In genomic region chr4:119525005-119525749, GRCh38 we compare ENCODE assay signal across 1 cellular context.
TF ChIP-seq lines count a peak whose summit lies in the region.

No MANE protein-coding gene starts in this region.

TF ChIP-seq in HepG2, 621 proteins besides CTCF, POLR2A, EP300 and RAD21 (continued from another document and continues in another):
- TF ChIP-seq BRF2 (CRISPR knock-in tag; IDR thresholded peaks at IDR 0.05) (no peak), RBFOX2 (IDR thresholded peaks at IDR 0.05; ENCODE audit: low read depth, low read length) (no peak), MYNN (CRISPR knock-in tag; IDR thresholded peaks at IDR 0.05; ENCODE audit: low read depth) (no peak), ZBTB39 (CRISPR knock-in tag; IDR thresholded peaks at IDR 0.05) (no peak), HCFC1 (IDR thresholded peaks at IDR 0.05; ENCODE audit: low read depth, low read length) (no peak), ZNF431 (CRISPR knock-in tag; IDR thresholded peaks at IDR 0.05; ENCODE audit: borderline replicate concordance, low read depth) (no peak), ZFY (CRISPR knock-in tag; IDR thresholded peaks at IDR 0.05) (no peak), POLR2G (IDR thresholded peaks at IDR 0.05; ENCODE audit: low read depth, low read length) (no peak), PCBP1 (IDR thresholded peaks at IDR 0.05; ENCODE audit: borderline replicate concordance, low read depth, low read length) (no peak), ZNF644 (CRISPR knock-in tag; IDR thresholded peaks at IDR 0.05; ENCODE audit: low read depth) (no peak), MTF1 (CRISPR knock-in tag; IDR thresholded peaks at IDR 0.05) (no peak), ZKSCAN5 (CRISPR knock-in tag; IDR thresholded peaks at IDR 0.05) (no peak), ZNF746 (CRISPR knock-in tag; IDR thresholded peaks at IDR 0.05) (no peak), FOXC1 (CRISPR knock-in tag; IDR thresholded peaks at IDR 0.05; ENCODE audit: borderline replicate concordance) (no peak), ZNF766 (CRISPR knock-in tag; IDR thresholded peaks at IDR 0.05; ENCODE audit: borderline replicate concordance) (no peak), HOXA9 (CRISPR knock-in tag; IDR thresholded peaks at IDR 0.05; ENCODE audit: borderline replicate concordance) (no peak), ZNF496 (CRISPR knock-in tag; IDR thresholded peaks at IDR 0.05; ENCODE audit: insufficient replicate concordance) (no peak), MAX (IDR thresholded peaks at IDR 0.05) (peak; percentile 35; the same call in 1 of the 2 replicates), ZSCAN22 (CRISPR knock-in tag; IDR thresholded peaks at IDR 0.05) (no peak), TERF1 (CRISPR knock-in tag; IDR thresholded peaks at IDR 0.05) (no peak), MIXL1 (CRISPR knock-in tag; IDR thresholded peaks at IDR 0.05) (peak; percentile 80), HOXA5 (CRISPR knock-in tag; IDR thresholded peaks at IDR 0.05) (no peak), SRSF1 (optimal IDR thresholded peaks at IDR 0.05; ENCODE audit: low read depth, low read length) (no peak), TCF7 (IDR thresholded peaks at IDR 0.05; ENCODE audit: low read depth) (peak; percentile 62; the same call in 1 of the 2 replicates), ZNF282 (IDR thresholded peaks at IDR 0.05; ENCODE audit: partially characterized antibody) (no peak), NR1H2 (CRISPR knock-in tag; IDR thresholded peaks at IDR 0.05; ENCODE audit: borderline replicate concordance, low read depth) (no peak), ZNF484 (CRISPR knock-in tag; IDR thresholded peaks at IDR 0.05; ENCODE audit: borderline replicate concordance, low read depth) (no peak), ZNF615 (CRISPR knock-in tag; IDR thresholded peaks at IDR 0.05; ENCODE audit: borderline replicate concordance) (no peak), ZNF44 (CRISPR knock-in tag; IDR thresholded peaks at IDR 0.05) (no peak), ZNF552 (CRISPR knock-in tag; IDR thresholded peaks at IDR 0.05; ENCODE audit: borderline replicate concordance) (no peak), ZBTB20 (CRISPR knock-in tag; IDR thresholded peaks at IDR 0.05; ENCODE audit: borderline replicate concordance, low read depth) (0 out of 2 replicates have a peak, but pooled peaks have one; percentile 22), ZMYM3 (CRISPR knock-in tag; IDR thresholded peaks at IDR 0.05) (no peak), ARID5B (CRISPR knock-in tag; IDR thresholded peaks at IDR 0.05) (peak; percentile 91), SETDB1 (CRISPR knock-in tag; IDR thresholded peaks at IDR 0.05; ENCODE audit: borderline replicate concordance) (no peak), ZNF850 (CRISPR knock-in tag; conservative IDR thresholded peaks at IDR 0.05) (no peak), GLI4 (CRISPR knock-in tag; IDR thresholded peaks at IDR 0.05; ENCODE audit: borderline replicate concordance) (no peak), DPF2 (CRISPR knock-in tag; IDR thresholded peaks at IDR 0.05; ENCODE audit: borderline replicate concordance, low read depth) (peak; percentile 73; the same call in 1 of the 2 replicates), ZNF550 (CRISPR knock-in tag; IDR thresholded peaks at IDR 0.05; ENCODE audit: borderline replicate concordance) (no peak), PPARG (CRISPR knock-in tag; conservative IDR thresholded peaks at IDR 0.05) (peak; percentile 44; the same call in 1 of the 2 replicates), KLF12 (CRISPR knock-in tag; IDR thresholded peaks at IDR 0.05; ENCODE audit: borderline replicate concordance) (no peak), ZNF598 (CRISPR knock-in tag; IDR thresholded peaks at IDR 0.05; ENCODE audit: borderline replicate concordance) (no peak), ZBTB10 (CRISPR knock-in tag; IDR thresholded peaks at IDR 0.05; ENCODE audit: borderline replicate concordance) (no peak), MED13 (CRISPR knock-in tag; IDR thresholded peaks at IDR 0.05) (no peak), SRF (IDR thresholded peaks at IDR 0.05; ENCODE audit: low read depth, low read length) (no peak), SSRP1 (CRISPR knock-in tag; IDR thresholded peaks at IDR 0.05) (no peak), ZNF891 (CRISPR knock-in tag; IDR thresholded peaks at IDR 0.05) (no peak), CHD4 (IDR thresholded peaks at IDR 0.05; ENCODE audit: borderline replicate concordance, low read length) (no peak), NFE2L2 (IDR thresholded peaks at IDR 0.05; ENCODE audit: low read length) (no peak), AKAP8 (CRISPR knock-in tag; IDR thresholded peaks at IDR 0.05) (no peak), ZFP1 (CRISPR knock-in tag; IDR thresholded peaks at IDR 0.05) (no peak), LCORL (IDR thresholded peaks at IDR 0.05) (no peak), LCORL (CRISPR knock-in tag; IDR thresholded peaks at IDR 0.05) (peak; percentile 64; the same call in 1 of the 2 replicates), BRD4 (CRISPR knock-in tag; IDR thresholded peaks at IDR 0.05) (no peak)
- TF ChIP-seq, protein P1, sequence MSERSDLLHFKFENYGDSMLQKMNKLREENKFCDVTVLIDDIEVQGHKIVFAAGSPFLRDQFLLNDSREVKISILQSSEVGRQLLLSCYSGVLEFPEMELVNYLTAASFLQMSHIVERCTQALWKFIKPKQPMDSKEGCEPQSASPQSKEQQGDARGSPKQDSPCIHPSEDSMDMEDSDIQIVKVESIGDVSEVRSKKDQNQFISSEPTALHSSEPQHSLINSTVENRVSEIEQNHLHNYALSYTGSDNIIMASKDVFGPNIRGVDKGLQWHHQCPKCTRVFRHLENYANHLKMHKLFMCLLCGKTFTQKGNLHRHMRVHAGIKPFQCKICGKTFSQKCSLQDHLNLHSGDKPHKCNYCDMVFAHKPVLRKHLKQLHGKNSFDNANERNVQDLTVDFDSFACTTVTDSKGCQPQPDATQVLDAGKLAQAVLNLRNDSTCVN (CRISPR knock-in tag; IDR thresholded peaks at IDR 0.05; ENCODE audit: borderline replicate concordance) = peak; percentile 63; the same call in 1 of the 2 replicates
- TF ChIP-seq, protein P2, sequence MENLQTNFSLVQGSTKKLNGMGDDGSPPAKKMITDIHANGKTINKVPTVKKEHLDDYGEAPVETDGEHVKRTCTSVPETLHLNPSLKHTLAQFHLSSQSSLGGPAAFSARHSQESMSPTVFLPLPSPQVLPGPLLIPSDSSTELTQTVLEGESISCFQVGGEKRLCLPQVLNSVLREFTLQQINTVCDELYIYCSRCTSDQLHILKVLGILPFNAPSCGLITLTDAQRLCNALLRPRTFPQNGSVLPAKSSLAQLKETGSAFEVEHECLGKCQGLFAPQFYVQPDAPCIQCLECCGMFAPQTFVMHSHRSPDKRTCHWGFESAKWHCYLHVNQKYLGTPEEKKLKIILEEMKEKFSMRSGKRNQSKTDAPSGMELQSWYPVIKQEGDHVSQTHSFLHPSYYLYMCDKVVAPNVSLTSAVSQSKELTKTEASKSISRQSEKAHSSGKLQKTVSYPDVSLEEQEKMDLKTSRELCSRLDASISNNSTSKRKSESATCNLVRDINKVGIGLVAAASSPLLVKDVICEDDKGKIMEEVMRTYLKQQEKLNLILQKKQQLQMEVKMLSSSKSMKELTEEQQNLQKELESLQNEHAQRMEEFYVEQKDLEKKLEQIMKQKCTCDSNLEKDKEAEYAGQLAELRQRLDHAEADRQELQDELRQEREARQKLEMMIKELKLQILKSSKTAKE (CRISPR knock-in tag; IDR thresholded peaks at IDR 0.05; ENCODE audit: borderline replicate concordance) = no peak
- TF ChIP-seq, protein P3, sequence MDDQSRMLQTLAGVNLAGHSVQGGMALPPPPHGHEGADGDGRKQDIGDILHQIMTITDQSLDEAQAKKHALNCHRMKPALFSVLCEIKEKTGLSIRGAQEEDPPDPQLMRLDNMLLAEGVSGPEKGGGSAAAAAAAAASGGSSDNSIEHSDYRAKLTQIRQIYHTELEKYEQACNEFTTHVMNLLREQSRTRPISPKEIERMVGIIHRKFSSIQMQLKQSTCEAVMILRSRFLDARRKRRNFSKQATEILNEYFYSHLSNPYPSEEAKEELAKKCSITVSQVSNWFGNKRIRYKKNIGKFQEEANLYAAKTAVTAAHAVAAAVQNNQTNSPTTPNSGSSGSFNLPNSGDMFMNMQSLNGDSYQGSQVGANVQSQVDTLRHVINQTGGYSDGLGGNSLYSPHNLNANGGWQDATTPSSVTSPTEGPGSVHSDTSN (CRISPR knock-in tag; IDR thresholded peaks at IDR 0.05; ENCODE audit: borderline replicate concordance) = no peak
- TF ChIP-seq, protein P4, sequence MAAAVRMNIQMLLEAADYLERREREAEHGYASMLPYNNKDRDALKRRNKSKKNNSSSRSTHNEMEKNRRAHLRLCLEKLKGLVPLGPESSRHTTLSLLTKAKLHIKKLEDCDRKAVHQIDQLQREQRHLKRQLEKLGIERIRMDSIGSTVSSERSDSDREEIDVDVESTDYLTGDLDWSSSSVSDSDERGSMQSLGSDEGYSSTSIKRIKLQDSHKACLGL (CRISPR knock-in tag; IDR thresholded peaks at IDR 0.05) = no peak
